ENCODE assay signal across 2 cellular contexts in the genomic region with DNA sequence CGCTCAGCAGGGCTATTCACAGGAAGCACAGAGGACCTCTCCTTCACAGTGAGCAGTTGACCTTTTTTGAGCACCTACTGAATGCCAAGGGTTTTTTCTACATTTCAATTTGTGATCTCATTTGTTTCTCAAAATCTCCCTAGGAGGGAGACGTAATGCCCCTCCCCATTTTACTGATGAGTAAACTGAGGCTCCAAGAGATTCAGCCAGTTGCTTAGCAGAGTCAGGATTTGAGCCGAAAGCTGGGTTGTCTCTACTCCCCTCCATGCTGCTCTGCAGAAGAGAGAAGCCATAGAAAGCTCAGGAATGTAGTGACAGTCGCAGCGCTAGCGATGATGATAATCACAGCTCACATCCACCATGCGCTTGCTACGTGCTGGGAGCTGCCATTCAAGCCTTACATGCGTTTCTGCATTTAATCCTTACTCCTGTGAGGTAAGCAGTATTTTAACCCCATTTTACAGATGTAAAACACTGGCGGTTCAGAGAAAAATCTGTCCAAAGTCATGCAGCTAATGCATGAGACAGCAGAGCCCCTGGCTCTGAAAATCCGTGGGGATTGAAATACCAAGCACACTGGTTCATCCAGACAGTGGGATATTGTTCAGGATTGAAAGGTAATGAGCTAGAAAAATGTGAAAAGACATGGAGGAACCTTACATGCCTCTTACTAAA.
TF ChIP-seq lines count a peak whose summit lies in the region.

No MANE protein-coding gene starts in this region.

TF ChIP-seq in endothelial cell of umbilical vein, 7 proteins besides CTCF, POLR2A, EP300 and RAD21:
- TF ChIP-seq EZH2 (IDR thresholded peaks at IDR 0.05; ENCODE audit: borderline replicate concordance, low read depth, low read length, severe bottlenecking) (no peak), FOS (IDR thresholded peaks at IDR 0.05; ENCODE audit: borderline replicate concordance, insufficient read depth, low read length) (no peak), JUN (IDR thresholded peaks at IDR 0.05; ENCODE audit: borderline replicate concordance, insufficient read depth, insufficient read length, low read depth) (no peak), POLR2AphosphoS5 (IDR thresholded peaks at IDR 0.05; ENCODE audit: insufficient read depth, low read depth, low read length) (no peak)
- TF ChIP-seq, protein P1, sequence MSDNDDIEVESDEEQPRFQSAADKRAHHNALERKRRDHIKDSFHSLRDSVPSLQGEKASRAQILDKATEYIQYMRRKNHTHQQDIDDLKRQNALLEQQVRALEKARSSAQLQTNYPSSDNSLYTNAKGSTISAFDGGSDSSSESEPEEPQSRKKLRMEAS (IDR thresholded peaks at IDR 0.05; ENCODE audit: insufficient read depth, insufficient read length): no peak

TF ChIP-seq in WTC11, 78 proteins besides CTCF, POLR2A, EP300 and RAD21:
- TF ChIP-seq TEAD1 (CRISPR knock-in tag; IDR thresholded peaks at IDR 0.05): no peak
- TF ChIP-seq GTF2I (CRISPR knock-in tag; conservative IDR thresholded peaks at IDR 0.05): no peak
- no peak for TF ChIP-seq RELA (CRISPR knock-in tag; IDR thresholded peaks at IDR 0.05; ENCODE audit: borderline replicate concordance)
- TF ChIP-seq, protein P2, sequence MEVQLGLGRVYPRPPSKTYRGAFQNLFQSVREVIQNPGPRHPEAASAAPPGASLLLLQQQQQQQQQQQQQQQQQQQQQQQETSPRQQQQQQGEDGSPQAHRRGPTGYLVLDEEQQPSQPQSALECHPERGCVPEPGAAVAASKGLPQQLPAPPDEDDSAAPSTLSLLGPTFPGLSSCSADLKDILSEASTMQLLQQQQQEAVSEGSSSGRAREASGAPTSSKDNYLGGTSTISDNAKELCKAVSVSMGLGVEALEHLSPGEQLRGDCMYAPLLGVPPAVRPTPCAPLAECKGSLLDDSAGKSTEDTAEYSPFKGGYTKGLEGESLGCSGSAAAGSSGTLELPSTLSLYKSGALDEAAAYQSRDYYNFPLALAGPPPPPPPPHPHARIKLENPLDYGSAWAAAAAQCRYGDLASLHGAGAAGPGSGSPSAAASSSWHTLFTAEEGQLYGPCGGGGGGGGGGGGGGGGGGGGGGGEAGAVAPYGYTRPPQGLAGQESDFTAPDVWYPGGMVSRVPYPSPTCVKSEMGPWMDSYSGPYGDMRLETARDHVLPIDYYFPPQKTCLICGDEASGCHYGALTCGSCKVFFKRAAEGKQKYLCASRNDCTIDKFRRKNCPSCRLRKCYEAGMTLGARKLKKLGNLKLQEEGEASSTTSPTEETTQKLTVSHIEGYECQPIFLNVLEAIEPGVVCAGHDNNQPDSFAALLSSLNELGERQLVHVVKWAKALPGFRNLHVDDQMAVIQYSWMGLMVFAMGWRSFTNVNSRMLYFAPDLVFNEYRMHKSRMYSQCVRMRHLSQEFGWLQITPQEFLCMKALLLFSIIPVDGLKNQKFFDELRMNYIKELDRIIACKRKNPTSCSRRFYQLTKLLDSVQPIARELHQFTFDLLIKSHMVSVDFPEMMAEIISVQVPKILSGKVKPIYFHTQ (CRISPR knock-in tag; IDR thresholded peaks at IDR 0.05): no peak
- no peak for TF ChIP-seq CREM (CRISPR knock-in tag; IDR thresholded peaks at IDR 0.05)
- no peak for TF ChIP-seq NR3C1 (CRISPR knock-in tag; conservative IDR thresholded peaks at IDR 0.05; ENCODE audit: low read depth)
- TF ChIP-seq, protein P3, sequence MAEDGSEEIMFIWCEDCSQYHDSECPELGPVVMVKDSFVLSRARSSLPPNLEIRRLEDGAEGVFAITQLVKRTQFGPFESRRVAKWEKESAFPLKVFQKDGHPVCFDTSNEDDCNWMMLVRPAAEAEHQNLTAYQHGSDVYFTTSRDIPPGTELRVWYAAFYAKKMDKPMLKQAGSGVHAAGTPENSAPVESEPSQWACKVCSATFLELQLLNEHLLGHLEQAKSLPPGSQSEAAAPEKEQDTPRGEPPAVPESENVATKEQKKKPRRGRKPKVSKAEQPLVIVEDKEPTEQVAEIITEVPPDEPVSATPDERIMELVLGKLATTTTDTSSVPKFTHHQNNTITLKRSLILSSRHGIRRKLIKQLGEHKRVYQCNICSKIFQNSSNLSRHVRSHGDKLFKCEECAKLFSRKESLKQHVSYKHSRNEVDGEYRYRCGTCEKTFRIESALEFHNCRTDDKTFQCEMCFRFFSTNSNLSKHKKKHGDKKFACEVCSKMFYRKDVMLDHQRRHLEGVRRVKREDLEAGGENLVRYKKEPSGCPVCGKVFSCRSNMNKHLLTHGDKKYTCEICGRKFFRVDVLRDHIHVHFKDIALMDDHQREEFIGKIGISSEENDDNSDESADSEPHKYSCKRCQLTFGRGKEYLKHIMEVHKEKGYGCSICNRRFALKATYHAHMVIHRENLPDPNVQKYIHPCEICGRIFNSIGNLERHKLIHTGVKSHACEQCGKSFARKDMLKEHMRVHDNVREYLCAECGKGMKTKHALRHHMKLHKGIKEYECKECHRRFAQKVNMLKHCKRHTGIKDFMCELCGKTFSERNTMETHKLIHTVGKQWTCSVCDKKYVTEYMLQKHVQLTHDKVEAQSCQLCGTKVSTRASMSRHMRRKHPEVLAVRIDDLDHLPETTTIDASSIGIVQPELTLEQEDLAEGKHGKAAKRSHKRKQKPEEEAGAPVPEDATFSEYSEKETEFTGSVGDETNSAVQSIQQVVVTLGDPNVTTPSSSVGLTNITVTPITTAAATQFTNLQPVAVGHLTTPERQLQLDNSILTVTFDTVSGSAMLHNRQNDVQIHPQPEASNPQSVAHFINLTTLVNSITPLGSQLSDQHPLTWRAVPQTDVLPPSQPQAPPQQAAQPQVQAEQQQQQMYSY (CRISPR knock-in tag; IDR thresholded peaks at IDR 0.05): no peak
- no peak for TF ChIP-seq TEAD4 (CRISPR knock-in tag; IDR thresholded peaks at IDR 0.05)
- TF ChIP-seq, protein P4, sequence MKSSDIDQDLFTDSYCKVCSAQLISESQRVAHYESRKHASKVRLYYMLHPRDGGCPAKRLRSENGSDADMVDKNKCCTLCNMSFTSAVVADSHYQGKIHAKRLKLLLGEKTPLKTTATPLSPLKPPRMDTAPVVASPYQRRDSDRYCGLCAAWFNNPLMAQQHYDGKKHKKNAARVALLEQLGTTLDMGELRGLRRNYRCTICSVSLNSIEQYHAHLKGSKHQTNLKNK (CRISPR knock-in tag; IDR thresholded peaks at IDR 0.05): no peak
- TF ChIP-seq FOXP1 (CRISPR knock-in tag; IDR thresholded peaks at IDR 0.05; ENCODE audit: borderline replicate concordance): no peak
- no peak for TF ChIP-seq SMAD4 (CRISPR knock-in tag; IDR thresholded peaks at IDR 0.05)
- TF ChIP-seq, protein P1 (CRISPR knock-in tag; IDR thresholded peaks at IDR 0.05): no peak
- TF ChIP-seq, protein P5, sequence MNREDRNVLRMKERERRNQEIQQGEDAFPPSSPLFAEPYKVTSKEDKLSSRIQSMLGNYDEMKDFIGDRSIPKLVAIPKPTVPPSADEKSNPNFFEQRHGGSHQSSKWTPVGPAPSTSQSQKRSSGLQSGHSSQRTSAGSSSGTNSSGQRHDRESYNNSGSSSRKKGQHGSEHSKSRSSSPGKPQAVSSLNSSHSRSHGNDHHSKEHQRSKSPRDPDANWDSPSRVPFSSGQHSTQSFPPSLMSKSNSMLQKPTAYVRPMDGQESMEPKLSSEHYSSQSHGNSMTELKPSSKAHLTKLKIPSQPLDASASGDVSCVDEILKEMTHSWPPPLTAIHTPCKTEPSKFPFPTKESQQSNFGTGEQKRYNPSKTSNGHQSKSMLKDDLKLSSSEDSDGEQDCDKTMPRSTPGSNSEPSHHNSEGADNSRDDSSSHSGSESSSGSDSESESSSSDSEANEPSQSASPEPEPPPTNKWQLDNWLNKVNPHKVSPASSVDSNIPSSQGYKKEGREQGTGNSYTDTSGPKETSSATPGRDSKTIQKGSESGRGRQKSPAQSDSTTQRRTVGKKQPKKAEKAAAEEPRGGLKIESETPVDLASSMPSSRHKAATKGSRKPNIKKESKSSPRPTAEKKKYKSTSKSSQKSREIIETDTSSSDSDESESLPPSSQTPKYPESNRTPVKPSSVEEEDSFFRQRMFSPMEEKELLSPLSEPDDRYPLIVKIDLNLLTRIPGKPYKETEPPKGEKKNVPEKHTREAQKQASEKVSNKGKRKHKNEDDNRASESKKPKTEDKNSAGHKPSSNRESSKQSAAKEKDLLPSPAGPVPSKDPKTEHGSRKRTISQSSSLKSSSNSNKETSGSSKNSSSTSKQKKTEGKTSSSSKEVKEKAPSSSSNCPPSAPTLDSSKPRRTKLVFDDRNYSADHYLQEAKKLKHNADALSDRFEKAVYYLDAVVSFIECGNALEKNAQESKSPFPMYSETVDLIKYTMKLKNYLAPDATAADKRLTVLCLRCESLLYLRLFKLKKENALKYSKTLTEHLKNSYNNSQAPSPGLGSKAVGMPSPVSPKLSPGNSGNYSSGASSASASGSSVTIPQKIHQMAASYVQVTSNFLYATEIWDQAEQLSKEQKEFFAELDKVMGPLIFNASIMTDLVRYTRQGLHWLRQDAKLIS (CRISPR knock-in tag; IDR thresholded peaks at IDR 0.05; ENCODE audit: borderline replicate concordance): no peak
- TF ChIP-seq FOXJ3 (CRISPR knock-in tag; IDR thresholded peaks at IDR 0.05; ENCODE audit: borderline replicate concordance): no peak
- TF ChIP-seq ELF4 (CRISPR knock-in tag; IDR thresholded peaks at IDR 0.05; ENCODE audit: low read depth): no peak
TF ChIP-seq in WTC11: peak in this region for 0.
